15 cellular contexts compared by ENCODE assay signal in the genomic region with DNA sequence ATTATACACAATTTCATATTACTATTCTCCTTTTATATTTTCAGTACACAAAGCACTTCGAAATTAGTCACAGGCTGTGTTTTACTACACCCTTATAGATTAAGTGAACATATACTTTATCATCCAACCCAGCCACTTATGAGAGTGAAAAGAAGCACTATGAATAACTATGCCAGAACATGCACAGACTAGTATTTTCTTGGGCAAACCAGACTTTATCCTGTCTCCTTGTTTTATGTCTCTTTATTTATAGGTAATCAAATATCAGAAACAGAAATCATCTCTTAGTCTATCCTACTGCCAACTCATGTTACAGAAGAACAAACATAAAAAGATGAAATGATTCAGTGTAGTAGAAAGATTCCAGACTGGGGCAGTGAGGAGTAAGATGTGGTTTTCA.
"Had no signal": no experiment of that assay in that cellular context is flagged by ENCODE, and none has a peak within 500 bp of the region (broad histone marks: within the 10 kb centered on the region; RNA-seq: fewer than 3 reads in every experiment).

No MANE protein-coding gene starts in this region.

- H3K27ac ChIP-seq: esophagus squamous epithelium, gastroesophageal sphincter, heart right ventricle, left lung, lower lobe of right lung had no signal

- ATAC-seq: effector memory CD8-positive, alpha-beta T cell; esophagus mucosa; gastroesophageal sphincter; heart right ventricle; left cardiac atrium; left ventricle myocardium superior; lower lobe of right lung; mucosa of descending colon; naive thymus-derived CD8-positive, alpha-beta T cell had no signal

- H3K4me3 ChIP-seq: esophagus squamous epithelium, gastroesophageal sphincter, heart right ventricle, left lung, lower lobe of right lung, mucosa of descending colon had no signal

- H3K36me3 ChIP-seq: esophagus squamous epithelium, gastroesophageal sphincter, heart right ventricle, left lung, lower lobe of right lung had no signal

- DNase-seq: cortex of kidney; effector CD8-positive, alpha-beta T cell; effector memory CD8-positive, alpha-beta T cell; esophagus squamous epithelium; glutamatergic neuron; heart right ventricle; left cardiac atrium; left lung; left ventricle myocardium superior; lower lobe of right lung; mucosa of descending colon; naive B cell; naive thymus-derived CD8-positive, alpha-beta T cell had no signal

- H3K27me3 ChIP-seq: esophagus squamous epithelium, gastroesophageal sphincter, heart right ventricle, left lung had no signal

- H3K4me1 ChIP-seq: esophagus squamous epithelium, gastroesophageal sphincter, heart right ventricle, left lung, lower lobe of right lung had no signal

- H3K9me3 ChIP-seq: esophagus squamous epithelium, gastroesophageal sphincter, heart right ventricle, left lung, lower lobe of right lung, mucosa of descending colon had no signal
